Comparison of ENCODE assay signal across 1 cellular context in the genomic region with DNA sequence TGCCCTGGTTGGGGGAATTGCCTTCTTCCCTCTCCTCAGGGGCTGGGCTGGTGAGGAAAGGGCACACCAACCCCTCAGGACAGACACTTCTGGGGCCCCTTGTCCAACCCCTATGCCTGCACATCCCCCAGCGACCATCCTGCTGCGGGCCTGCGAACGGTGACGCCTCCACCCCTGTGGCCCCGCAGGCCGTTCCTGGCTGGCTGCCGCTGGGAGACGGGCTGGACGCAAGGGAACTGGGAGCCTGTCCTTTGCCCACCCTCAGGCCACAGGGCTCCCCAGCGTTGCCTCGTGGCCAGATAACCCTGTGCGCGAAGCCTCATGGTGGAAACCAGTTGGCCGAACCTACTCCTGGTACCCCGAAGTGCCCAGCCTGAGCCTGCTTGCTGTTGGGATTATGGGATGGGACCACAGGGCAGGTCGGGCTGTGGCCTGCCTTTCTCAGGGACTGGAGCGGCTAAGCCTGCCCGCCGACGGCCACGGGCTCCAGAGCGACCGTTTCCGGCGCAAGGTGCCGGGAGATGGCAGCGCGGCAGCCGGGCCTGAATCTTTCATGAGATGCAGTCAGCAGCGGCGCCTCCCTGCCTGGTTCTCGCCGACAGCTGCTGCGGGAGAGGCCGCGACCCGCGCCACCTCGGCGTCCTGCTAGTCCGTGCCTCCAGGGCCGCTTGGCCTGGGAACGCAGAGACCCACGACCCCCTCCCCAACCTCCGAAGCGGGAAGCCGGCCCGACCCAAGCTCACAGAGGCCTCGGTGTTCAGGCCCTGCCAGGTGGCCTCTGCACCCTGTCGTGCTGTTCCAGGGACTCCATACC.
A peak's percentile ranks its signal among the peaks of the same experiment; 100 is the strongest.
TF ChIP-seq lines count a peak whose summit lies in the region.

No MANE protein-coding gene starts in this region.

TF ChIP-seq in K562, 482 proteins besides CTCF, POLR2A, EP300 and RAD21 (continued from another document):
- TF ChIP-seq, protein P1, sequence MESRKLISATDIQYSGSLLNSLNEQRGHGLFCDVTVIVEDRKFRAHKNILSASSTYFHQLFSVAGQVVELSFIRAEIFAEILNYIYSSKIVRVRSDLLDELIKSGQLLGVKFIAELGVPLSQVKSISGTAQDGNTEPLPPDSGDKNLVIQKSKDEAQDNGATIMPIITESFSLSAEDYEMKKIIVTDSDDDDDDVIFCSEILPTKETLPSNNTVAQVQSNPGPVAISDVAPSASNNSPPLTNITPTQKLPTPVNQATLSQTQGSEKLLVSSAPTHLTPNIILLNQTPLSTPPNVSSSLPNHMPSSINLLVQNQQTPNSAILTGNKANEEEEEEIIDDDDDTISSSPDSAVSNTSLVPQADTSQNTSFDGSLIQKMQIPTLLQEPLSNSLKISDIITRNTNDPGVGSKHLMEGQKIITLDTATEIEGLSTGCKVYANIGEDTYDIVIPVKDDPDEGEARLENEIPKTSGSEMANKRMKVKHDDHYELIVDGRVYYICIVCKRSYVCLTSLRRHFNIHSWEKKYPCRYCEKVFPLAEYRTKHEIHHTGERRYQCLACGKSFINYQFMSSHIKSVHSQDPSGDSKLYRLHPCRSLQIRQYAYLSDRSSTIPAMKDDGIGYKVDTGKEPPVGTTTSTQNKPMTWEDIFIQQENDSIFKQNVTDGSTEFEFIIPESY (CRISPR knock-in tag; IDR thresholded peaks at IDR 0.05) = peak; percentile 58
